Comparison of ENCODE assay signal across 1 cellular context in the genomic region with DNA sequence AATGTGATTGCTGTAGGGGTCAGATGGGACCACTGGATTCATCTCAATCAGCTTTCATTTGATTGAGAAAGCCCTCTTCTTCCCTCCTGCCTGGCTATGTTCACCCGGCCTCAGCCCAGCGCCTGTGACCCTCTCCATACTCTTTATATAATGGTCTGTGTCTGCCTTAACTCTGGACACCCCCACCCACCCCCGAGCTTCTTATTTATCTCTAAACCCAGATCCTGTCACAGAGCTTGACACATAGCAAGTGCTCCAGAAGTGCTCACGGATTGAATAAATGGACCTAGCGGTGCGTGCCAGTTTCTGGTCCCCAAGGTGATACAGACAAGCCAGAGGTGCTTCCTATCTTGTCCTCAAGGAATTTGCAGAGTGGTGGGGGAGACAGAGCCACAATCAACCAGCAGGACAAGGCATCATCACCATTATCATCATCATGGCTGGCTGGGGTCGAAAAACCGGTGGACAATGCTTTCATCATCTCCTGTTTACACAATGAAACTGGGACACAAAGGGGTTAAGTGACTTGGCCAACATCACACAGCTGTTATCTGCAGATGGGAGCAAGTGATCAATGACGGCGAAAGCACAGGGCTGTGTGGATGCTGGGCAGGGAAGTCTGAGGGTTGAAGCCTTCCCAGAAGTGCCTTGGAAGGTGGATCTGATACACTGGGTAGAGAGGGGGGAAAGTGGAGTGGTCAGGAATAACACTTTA.
A peak's percentile ranks its signal among the peaks of the same experiment; 100 is the strongest.
TF ChIP-seq lines count a peak whose summit lies in the region.

No MANE protein-coding gene starts in this region.

TF ChIP-seq in HepG2, 621 proteins besides CTCF, POLR2A, EP300 and RAD21 (continued from another document and continues in another):
- TF ChIP-seq, protein P1, sequence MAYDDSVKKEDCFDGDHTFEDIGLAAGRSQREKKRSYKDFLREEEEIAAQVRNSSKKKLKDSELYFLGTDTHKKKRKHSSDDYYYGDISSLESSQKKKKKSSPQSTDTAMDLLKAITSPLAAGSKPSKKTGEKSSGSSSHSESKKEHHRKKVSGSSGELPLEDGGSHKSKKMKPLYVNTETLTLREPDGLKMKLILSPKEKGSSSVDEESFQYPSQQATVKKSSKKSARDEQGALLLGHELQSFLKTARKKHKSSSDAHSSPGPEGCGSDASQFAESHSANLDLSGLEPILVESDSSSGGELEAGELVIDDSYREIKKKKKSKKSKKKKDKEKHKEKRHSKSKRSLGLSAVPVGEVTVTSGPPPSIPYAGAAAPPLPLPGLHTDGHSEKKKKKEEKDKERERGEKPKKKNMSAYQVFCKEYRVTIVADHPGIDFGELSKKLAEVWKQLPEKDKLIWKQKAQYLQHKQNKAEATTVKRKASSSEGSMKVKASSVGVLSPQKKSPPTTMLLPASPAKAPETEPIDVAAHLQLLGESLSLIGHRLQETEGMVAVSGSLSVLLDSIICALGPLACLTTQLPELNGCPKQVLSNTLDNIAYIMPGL (CRISPR knock-in tag; IDR thresholded peaks at IDR 0.05; ENCODE audit: borderline replicate concordance in 1 of 2, low read depth in 1 of 2): peak in 1 of 2 experiments; percentile 38; a peak in 1 of 4 replicates
- peak; percentile 59; the same call in 1 of the 2 replicates for TF ChIP-seq CREB1 (IDR thresholded peaks at IDR 0.05)
- TF ChIP-seq CREB1 (CRISPR knock-in tag; IDR thresholded peaks at IDR 0.05): peak; percentile 71
- no peak for TF ChIP-seq ZNF335 (CRISPR knock-in tag; IDR thresholded peaks at IDR 0.05)
- TF ChIP-seq, protein P2, sequence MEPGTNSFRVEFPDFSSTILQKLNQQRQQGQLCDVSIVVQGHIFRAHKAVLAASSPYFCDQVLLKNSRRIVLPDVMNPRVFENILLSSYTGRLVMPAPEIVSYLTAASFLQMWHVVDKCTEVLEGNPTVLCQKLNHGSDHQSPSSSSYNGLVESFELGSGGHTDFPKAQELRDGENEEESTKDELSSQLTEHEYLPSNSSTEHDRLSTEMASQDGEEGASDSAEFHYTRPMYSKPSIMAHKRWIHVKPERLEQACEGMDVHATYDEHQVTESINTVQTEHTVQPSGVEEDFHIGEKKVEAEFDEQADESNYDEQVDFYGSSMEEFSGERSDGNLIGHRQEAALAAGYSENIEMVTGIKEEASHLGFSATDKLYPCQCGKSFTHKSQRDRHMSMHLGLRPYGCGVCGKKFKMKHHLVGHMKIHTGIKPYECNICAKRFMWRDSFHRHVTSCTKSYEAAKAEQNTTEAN (CRISPR knock-in tag; conservative IDR thresholded peaks at IDR 0.05): 0 out of 2 replicates have a peak, but pooled peaks have one; percentile 22
- no peak for TF ChIP-seq HNRNPLL (IDR thresholded peaks at IDR 0.05; ENCODE audit: low read depth, low read length, poor library complexity, severe bottlenecking)
- TF ChIP-seq MYC (CRISPR knock-in tag; IDR thresholded peaks at IDR 0.05; ENCODE audit: borderline replicate concordance): peak; percentile 37; the same call in 1 of the 2 replicates
- no peak for TF ChIP-seq ZNF678 (CRISPR knock-in tag; IDR thresholded peaks at IDR 0.05)
- TF ChIP-seq, protein P3, sequence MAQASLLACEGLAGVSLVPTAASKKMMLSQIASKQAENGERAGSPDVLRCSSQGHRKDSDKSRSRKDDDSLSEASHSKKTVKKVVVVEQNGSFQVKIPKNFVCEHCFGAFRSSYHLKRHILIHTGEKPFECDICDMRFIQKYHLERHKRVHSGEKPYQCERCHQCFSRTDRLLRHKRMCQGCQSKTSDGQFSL (CRISPR knock-in tag; IDR thresholded peaks at IDR 0.05): no peak
- TF ChIP-seq ZZZ3 (CRISPR knock-in tag; IDR thresholded peaks at IDR 0.05; ENCODE audit: borderline replicate concordance): no peak
- TF ChIP-seq ZNF616 (CRISPR knock-in tag; IDR thresholded peaks at IDR 0.05; ENCODE audit: low read depth): no peak
- TF ChIP-seq, protein P4, sequence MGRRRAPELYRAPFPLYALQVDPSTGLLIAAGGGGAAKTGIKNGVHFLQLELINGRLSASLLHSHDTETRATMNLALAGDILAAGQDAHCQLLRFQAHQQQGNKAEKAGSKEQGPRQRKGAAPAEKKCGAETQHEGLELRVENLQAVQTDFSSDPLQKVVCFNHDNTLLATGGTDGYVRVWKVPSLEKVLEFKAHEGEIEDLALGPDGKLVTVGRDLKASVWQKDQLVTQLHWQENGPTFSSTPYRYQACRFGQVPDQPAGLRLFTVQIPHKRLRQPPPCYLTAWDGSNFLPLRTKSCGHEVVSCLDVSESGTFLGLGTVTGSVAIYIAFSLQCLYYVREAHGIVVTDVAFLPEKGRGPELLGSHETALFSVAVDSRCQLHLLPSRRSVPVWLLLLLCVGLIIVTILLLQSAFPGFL (CRISPR knock-in tag; IDR thresholded peaks at IDR 0.05): no peak
- TF ChIP-seq NBN (conservative IDR thresholded peaks at IDR 0.05): no peak
- TF ChIP-seq SNAI1 (CRISPR knock-in tag; IDR thresholded peaks at IDR 0.05; ENCODE audit: borderline replicate concordance): no peak
- TF ChIP-seq, protein P5, sequence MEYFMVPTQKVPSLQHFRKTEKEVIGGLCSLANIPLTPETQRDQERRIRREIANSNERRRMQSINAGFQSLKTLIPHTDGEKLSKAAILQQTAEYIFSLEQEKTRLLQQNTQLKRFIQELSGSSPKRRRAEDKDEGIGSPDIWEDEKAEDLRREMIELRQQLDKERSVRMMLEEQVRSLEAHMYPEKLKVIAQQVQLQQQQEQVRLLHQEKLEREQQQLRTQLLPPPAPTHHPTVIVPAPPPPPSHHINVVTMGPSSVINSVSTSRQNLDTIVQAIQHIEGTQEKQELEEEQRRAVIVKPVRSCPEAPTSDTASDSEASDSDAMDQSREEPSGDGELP (IDR thresholded peaks at IDR 0.05; ENCODE audit: borderline replicate concordance, low read depth): peak; percentile 96
- peak; percentile 44; the same call in 1 of the 2 replicates for TF ChIP-seq GABPB1 (CRISPR knock-in tag; IDR thresholded peaks at IDR 0.05)
- TF ChIP-seq PLRG1 (conservative IDR thresholded peaks at IDR 0.05): no peak
- TF ChIP-seq ZNF232 (CRISPR knock-in tag; IDR thresholded peaks at IDR 0.05; ENCODE audit: borderline replicate concordance): no peak
- TF ChIP-seq, protein P6, sequence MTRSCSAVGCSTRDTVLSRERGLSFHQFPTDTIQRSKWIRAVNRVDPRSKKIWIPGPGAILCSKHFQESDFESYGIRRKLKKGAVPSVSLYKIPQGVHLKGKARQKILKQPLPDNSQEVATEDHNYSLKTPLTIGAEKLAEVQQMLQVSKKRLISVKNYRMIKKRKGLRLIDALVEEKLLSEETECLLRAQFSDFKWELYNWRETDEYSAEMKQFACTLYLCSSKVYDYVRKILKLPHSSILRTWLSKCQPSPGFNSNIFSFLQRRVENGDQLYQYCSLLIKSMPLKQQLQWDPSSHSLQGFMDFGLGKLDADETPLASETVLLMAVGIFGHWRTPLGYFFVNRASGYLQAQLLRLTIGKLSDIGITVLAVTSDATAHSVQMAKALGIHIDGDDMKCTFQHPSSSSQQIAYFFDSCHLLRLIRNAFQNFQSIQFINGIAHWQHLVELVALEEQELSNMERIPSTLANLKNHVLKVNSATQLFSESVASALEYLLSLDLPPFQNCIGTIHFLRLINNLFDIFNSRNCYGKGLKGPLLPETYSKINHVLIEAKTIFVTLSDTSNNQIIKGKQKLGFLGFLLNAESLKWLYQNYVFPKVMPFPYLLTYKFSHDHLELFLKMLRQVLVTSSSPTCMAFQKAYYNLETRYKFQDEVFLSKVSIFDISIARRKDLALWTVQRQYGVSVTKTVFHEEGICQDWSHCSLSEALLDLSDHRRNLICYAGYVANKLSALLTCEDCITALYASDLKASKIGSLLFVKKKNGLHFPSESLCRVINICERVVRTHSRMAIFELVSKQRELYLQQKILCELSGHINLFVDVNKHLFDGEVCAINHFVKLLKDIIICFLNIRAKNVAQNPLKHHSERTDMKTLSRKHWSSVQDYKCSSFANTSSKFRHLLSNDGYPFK (CRISPR knock-in tag; IDR thresholded peaks at IDR 0.05; ENCODE audit: borderline replicate concordance): no peak
- TF ChIP-seq, protein P7, sequence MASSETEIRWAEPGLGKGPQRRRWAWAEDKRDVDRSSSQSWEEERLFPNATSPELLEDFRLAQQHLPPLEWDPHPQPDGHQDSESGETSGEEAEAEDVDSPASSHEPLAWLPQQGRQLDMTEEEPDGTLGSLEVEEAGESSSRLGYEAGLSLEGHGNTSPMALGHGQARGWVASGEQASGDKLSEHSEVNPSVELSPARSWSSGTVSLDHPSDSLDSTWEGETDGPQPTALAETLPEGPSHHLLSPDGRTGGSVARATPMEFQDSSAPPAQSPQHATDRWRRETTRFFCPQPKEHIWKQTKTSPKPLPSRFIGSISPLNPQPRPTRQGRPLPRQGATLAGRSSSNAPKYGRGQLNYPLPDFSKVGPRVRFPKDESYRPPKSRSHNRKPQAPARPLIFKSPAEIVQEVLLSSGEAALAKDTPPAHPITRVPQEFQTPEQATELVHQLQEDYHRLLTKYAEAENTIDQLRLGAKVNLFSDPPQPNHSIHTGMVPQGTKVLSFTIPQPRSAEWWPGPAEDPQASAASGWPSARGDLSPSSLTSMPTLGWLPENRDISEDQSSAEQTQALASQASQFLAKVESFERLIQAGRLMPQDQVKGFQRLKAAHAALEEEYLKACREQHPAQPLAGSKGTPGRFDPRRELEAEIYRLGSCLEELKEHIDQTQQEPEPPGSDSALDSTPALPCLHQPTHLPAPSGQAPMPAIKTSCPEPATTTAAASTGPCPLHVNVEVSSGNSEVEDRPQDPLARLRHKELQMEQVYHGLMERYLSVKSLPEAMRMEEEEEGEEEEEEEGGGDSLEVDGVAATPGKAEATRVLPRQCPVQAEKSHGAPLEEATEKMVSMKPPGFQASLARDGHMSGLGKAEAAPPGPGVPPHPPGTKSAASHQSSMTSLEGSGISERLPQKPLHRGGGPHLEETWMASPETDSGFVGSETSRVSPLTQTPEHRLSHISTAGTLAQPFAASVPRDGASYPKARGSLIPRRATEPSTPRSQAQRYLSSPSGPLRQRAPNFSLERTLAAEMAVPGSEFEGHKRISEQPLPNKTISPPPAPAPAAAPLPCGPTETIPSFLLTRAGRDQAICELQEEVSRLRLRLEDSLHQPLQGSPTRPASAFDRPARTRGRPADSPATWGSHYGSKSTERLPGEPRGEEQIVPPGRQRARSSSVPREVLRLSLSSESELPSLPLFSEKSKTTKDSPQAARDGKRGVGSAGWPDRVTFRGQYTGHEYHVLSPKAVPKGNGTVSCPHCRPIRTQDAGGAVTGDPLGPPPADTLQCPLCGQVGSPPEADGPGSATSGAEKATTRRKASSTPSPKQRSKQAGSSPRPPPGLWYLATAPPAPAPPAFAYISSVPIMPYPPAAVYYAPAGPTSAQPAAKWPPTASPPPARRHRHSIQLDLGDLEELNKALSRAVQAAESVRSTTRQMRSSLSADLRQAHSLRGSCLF (CRISPR knock-in tag; IDR thresholded peaks at IDR 0.05; ENCODE audit: borderline replicate concordance): no peak
- no peak for TF ChIP-seq ZNF773 (CRISPR knock-in tag; IDR thresholded peaks at IDR 0.05; ENCODE audit: borderline replicate concordance)
- TF ChIP-seq ZNF766 (CRISPR knock-in tag; IDR thresholded peaks at IDR 0.05; ENCODE audit: borderline replicate concordance): no peak
- no peak for TF ChIP-seq SYNCRIP (IDR thresholded peaks at IDR 0.05; ENCODE audit: insufficient read depth, low read depth, low read length)
- no peak for TF ChIP-seq IKZF1 (IDR thresholded peaks at IDR 0.05)
- TF ChIP-seq MBNL3 (CRISPR knock-in tag; conservative IDR thresholded peaks at IDR 0.05): no peak
- no peak for TF ChIP-seq ZNF251 (CRISPR knock-in tag; IDR thresholded peaks at IDR 0.05)
- 0 out of 2 replicates have a peak, but pooled peaks have one; percentile 28 for TF ChIP-seq NFKB2 (CRISPR knock-in tag; IDR thresholded peaks at IDR 0.05; ENCODE audit: borderline replicate concordance)
- TF ChIP-seq KMT2A (CRISPR knock-in tag; IDR thresholded peaks at IDR 0.05): no peak
- no peak for TF ChIP-seq ARHGAP35 (CRISPR knock-in tag; IDR thresholded peaks at IDR 0.05; ENCODE audit: borderline replicate concordance)
- no peak for TF ChIP-seq TBP (CRISPR knock-in tag; IDR thresholded peaks at IDR 0.05)
- TF ChIP-seq, protein P8, sequence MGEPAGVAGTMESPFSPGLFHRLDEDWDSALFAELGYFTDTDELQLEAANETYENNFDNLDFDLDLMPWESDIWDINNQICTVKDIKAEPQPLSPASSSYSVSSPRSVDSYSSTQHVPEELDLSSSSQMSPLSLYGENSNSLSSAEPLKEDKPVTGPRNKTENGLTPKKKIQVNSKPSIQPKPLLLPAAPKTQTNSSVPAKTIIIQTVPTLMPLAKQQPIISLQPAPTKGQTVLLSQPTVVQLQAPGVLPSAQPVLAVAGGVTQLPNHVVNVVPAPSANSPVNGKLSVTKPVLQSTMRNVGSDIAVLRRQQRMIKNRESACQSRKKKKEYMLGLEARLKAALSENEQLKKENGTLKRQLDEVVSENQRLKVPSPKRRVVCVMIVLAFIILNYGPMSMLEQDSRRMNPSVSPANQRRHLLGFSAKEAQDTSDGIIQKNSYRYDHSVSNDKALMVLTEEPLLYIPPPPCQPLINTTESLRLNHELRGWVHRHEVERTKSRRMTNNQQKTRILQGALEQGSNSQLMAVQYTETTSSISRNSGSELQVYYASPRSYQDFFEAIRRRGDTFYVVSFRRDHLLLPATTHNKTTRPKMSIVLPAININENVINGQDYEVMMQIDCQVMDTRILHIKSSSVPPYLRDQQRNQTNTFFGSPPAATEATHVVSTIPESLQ (CRISPR knock-in tag; conservative IDR thresholded peaks at IDR 0.05): no peak
- TF ChIP-seq, protein P9, sequence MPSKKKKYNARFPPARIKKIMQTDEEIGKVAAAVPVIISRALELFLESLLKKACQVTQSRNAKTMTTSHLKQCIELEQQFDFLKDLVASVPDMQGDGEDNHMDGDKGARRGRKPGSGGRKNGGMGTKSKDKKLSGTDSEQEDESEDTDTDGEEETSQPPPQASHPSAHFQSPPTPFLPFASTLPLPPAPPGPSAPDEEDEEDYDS (CRISPR knock-in tag; IDR thresholded peaks at IDR 0.05): no peak
- TF ChIP-seq, protein P10, sequence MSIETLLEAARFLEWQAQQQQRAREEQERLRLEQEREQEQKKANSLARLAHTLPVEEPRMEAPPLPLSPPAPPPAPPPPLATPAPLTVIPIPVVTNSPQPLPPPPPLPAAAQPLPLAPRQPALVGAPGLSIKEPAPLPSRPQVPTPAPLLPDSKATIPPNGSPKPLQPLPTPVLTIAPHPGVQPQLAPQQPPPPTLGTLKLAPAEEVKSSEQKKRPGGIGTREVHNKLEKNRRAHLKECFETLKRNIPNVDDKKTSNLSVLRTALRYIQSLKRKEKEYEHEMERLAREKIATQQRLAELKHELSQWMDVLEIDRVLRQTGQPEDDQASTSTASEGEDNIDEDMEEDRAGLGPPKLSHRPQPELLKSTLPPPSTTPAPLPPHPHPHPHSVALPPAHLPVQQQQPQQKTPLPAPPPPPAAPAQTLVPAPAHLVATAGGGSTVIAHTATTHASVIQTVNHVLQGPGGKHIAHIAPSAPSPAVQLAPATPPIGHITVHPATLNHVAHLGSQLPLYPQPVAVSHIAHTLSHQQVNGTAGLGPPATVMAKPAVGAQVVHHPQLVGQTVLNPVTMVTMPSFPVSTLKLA (IDR thresholded peaks at IDR 0.05): no peak
- TF ChIP-seq, protein P11, sequence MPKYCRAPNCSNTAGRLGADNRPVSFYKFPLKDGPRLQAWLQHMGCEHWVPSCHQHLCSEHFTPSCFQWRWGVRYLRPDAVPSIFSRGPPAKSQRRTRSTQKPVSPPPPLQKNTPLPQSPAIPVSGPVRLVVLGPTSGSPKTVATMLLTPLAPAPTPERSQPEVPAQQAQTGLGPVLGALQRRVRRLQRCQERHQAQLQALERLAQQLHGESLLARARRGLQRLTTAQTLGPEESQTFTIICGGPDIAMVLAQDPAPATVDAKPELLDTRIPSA (CRISPR knock-in tag; IDR thresholded peaks at IDR 0.05; ENCODE audit: borderline replicate concordance): no peak
- no peak for TF ChIP-seq ZNF431 (CRISPR knock-in tag; IDR thresholded peaks at IDR 0.05; ENCODE audit: borderline replicate concordance, low read depth)
- no peak for TF ChIP-seq ARID2 (CRISPR knock-in tag; IDR thresholded peaks at IDR 0.05; ENCODE audit: borderline replicate concordance)
- no peak for TF ChIP-seq HNRNPUL1 (IDR thresholded peaks at IDR 0.05; ENCODE audit: low read depth, low read length)
- no peak for TF ChIP-seq ZNF224 (CRISPR knock-in tag; IDR thresholded peaks at IDR 0.05)
- no peak; the same call in 1 of the 2 replicates for TF ChIP-seq POGZ (CRISPR knock-in tag; IDR thresholded peaks at IDR 0.05)
- TF ChIP-seq SRY (CRISPR knock-in tag; IDR thresholded peaks at IDR 0.05): no peak
- no peak for TF ChIP-seq THYN1 (CRISPR knock-in tag; IDR thresholded peaks at IDR 0.05; ENCODE audit: borderline replicate concordance, low read depth)
